In the genomic region with DNA sequence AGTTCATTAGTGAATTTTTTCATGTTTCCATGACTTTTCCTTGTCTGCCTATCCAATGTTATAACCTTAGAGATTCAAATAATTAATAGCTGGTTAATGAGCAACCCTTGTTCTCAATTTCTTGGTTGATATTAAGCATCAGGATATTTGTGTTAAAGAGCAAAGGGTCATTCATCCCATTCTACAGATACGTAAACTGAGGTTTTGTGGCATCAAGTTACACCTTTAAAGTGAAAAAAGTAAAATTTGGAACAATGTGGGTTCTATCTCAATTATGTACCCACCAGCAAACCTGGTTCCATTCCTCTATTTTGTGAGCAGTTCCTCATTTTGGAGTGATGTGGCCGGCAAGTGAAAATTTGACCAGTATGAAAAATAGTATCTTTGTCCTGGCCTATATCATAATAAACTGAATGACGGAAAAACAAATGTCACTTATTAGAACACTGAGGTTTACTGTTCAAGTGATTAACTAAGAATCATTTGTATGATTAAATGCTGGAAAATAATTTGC, we compare ENCODE assay signal across 24 cellular contexts.
DNase-seq lines count a peak whose midpoint lies in the region; ATAC-seq, FAIRE-seq and TF ChIP-seq lines count a peak whose summit lies in the region.
"Had no signal": no experiment of that assay in that cellular context is flagged by ENCODE, and none has a peak within 500 bp of the region (broad histone marks: within the 10 kb centered on the region; RNA-seq: fewer than 3 reads in every experiment).

No MANE protein-coding gene starts in this region.

- ATAC-seq in HepG2 = no peak
- no peak for ATAC-seq in right lobe of liver
- ATAC-seq in K562 = no peak
- ATAC-seq: A549 had no signal

- H3K4me1 ChIP-seq in HepG2 (ENCODE audit: insufficient read depth, low read length) = no peaks in the 10 kb centered on the region
- no peaks in the 10 kb centered on the region for H3K4me1 ChIP-seq in right lobe of liver
- no peaks in the 10 kb centered on the region for H3K4me1 ChIP-seq in K562 (replicated peaks in 1 of 2; ENCODE audit: control insufficient read depth in 2 of 2, insufficient read depth in 2 of 2, low read length in 2 of 2)
- H3K4me1 ChIP-seq: A549, BE2C, BLaER1 had no signal

- in situ Hi-C loops in HepG2 (cut with HindIII; ENCODE audit: extremely low pct_ligation_motif_present, low pct_unique_long_range_greater_than_20kb) (no loop called here), K562 (cut with MboI) (no loop called here)

- H3K9ac ChIP-seq in HepG2 (ENCODE audit: insufficient read depth, low read depth, low read length) = no peak overlapping the region
- H3K9ac ChIP-seq in SK-N-MC (ENCODE audit: insufficient read length) = peak overlapping the region; percentile 43
- no peak overlapping the region for H3K9ac ChIP-seq in K562 (ENCODE audit: insufficient read depth in 1 of 2, low read depth in 2 of 2, low read length in 2 of 2)
- H3K9ac ChIP-seq: BLaER1 had no signal

- no peaks in the 10 kb centered on the region for H3K9me1 ChIP-seq in K562 (ENCODE audit: control insufficient read depth, insufficient read depth, low read length)

- no peak for TF ChIP-seq CTCF in HepG2 (CRISPR knock-in tag; IDR thresholded peaks at IDR 0.05)
- TF ChIP-seq CTCF in right lobe of liver (IDR thresholded peaks at IDR 0.05) = no peak
- TF ChIP-seq CTCF in K562 (IDR thresholded peaks at IDR 0.05 in 2 of 3, conservative IDR thresholded peaks at IDR 0.05 in 1 of 3; ENCODE audit: insufficient read depth in 2 of 3, low read depth in 1 of 3, low read length in 3 of 3) = no peak

- no peak for TF ChIP-seq EP300 in HepG2 (IDR thresholded peaks at IDR 0.05; ENCODE audit: low read depth in 2 of 2, low read length in 2 of 2)
- TF ChIP-seq EP300 in HepG2 (CRISPR knock-in tag; IDR thresholded peaks at IDR 0.05; ENCODE audit: borderline replicate concordance) = no peak
- no peak for TF ChIP-seq EP300 in K562 (IDR thresholded peaks at IDR 0.05; ENCODE audit: low read length)

- no peak for TF ChIP-seq RAD21 in HepG2 (CRISPR knock-in tag; IDR thresholded peaks at IDR 0.05)
- TF ChIP-seq RAD21 in K562 (CRISPR knock-in tag; conservative IDR thresholded peaks at IDR 0.05 in 1 of 2, IDR thresholded peaks at IDR 0.05 in 1 of 2) = no peak

- DNase-seq in HepG2 (ENCODE audit: low spot score) (no peak), right lobe of liver (no peak), SK-N-MC (ENCODE audit: low read depth, low spot score) (no peak), K562 (ENCODE audit: extremely low read depth in 1 of 4, low spot score in 3 of 4) (no peak), NCI-H2196 (lab: John Stamatoyannopoulos, UW; ENCODE audit: unreplicated experiment) (no peak), NCI-H82 treated with DMSO at 0.1 percent for 48 hours (lab: John Stamatoyannopoulos, UW; ENCODE audit: unreplicated experiment) (no peak)
- DNase-seq: ACHN; BE2C; C1 segment of cervical spinal cord; CD4-positive, alpha-beta memory T cell; CD4-positive, CD25-positive, alpha-beta regulatory T cell; CD8-positive, alpha-beta memory T cell; DMS 273 treated with DMSO at 0.1 percent for 48 hours; DMS153; DMS53; DMS79; DND-41; EL; GDM1 had no signal

- TF ChIP-seq POLR2A in HepG2 (IDR thresholded peaks at IDR 0.05; ENCODE audit: insufficient read depth in 1 of 2, low read depth in 2 of 2, low read length in 2 of 2) = no peak
- no peak for TF ChIP-seq POLR2A in right lobe of liver (IDR thresholded peaks at IDR 0.05)
- no peak for TF ChIP-seq POLR2A in K562 (conservative IDR thresholded peaks at IDR 0.05)

- H2AFZ ChIP-seq in HepG2 (ENCODE audit: low read length) = no peak overlapping the region
- no peak overlapping the region for H2AFZ ChIP-seq in K562 (ENCODE audit: low read depth, low read length)

- CTCF ChIA-PET in HepG2 (lab: Yijun Ruan, JAX; ENCODE audit: low intra/inter-chr PET ratio, low total read pairs) (no interaction called here), K562 (lab: Yijun Ruan, JAX; ENCODE audit: low intra/inter-chr PET ratio) (no interaction called here)

- no peaks in the 10 kb centered on the region for H3K79me2 ChIP-seq in HepG2 (ENCODE audit: insufficient read depth, low read length)
- no peaks in the 10 kb centered on the region for H3K79me2 ChIP-seq in K562 (ENCODE audit: control insufficient read depth, insufficient read depth, low read length)

- H3K27ac ChIP-seq in HepG2 (ENCODE audit: extremely low read length, insufficient read depth, low read length) (no peak overlapping the region), right lobe of liver (no peak overlapping the region), SK-N-MC (peak overlapping the region; percentile 100), K562 (ENCODE audit: extremely low read depth, low read depth, low read length) (no peak overlapping the region)
- H3K27ac ChIP-seq: 22Rv1, A549, BLaER1 had no signal

- no peak for FAIRE-seq in HepG2 (lab: Jason Lieb, UNC)
- FAIRE-seq in K562 (lab: Jason Lieb, UNC) = no peak
- FAIRE-seq: A549, GM12892, GM18507 had no signal

- BruUV-seq in HepG2 (replicated peaks; lab: Mats Ljungman, UMichigan) (no TSS peak), K562 (replicated peaks; lab: Mats Ljungman, UMichigan) (no TSS peak)

- 45% methylated on average over 3 of the region's 3 CpGs for WGBS in HepG2 (ENCODE audit: low lambda C conversion rate)
- 54% methylated on average over 3 of the region's 3 CpGs for WGBS in right lobe of liver (ENCODE audit: insufficient coverage, low coverage, low lambda C conversion rate, missing lambda C conversion rate)
- 0% methylated on average over 3 of the region's 3 CpGs for WGBS in K562 (ENCODE audit: insufficient coverage, low coverage, missing lambda C conversion rate)

- no peaks in the 10 kb centered on the region for H3K9me3 ChIP-seq in HepG2 (ENCODE audit: low read length)
- no peaks in the 10 kb centered on the region for H3K9me3 ChIP-seq in right lobe of liver
- H3K9me3 ChIP-seq in SK-N-MC (ENCODE audit: low read depth, low read length) = no peaks in the 10 kb centered on the region
- H3K9me3 ChIP-seq in K562 (replicated peaks; ENCODE audit: control insufficient read depth, insufficient read depth, low read depth, low read length) = no peaks in the 10 kb centered on the region
- H3K9me3 ChIP-seq: A549, BE2C, BLaER1 had no signal

- POLR2A ChIA-PET in HepG2 (lab: Yijun Ruan, JAX) (no interaction called here), K562 (lab: Yijun Ruan, JAX) (interaction anchor here (0.7 kb wide), 1 partner anchor 695 kb away, joined by 3 read pairs; no protein-coding TSS in a partner anchor)

- H4K20me1 ChIP-seq in HepG2 (ENCODE audit: insufficient read depth, low read length) (no peaks in the 10 kb centered on the region), K562 (replicated peaks; ENCODE audit: control insufficient read depth, insufficient read depth, low read length) (no peaks in the 10 kb centered on the region)
- H4K20me1 ChIP-seq: BLaER1 had no signal

- H3K27me3 ChIP-seq in HepG2 (ENCODE audit: control insufficient read depth in 1 of 2, insufficient read depth in 2 of 2, low read length in 2 of 2) (peaks cover 0 to 14% of the 10 kb centered on the region in 2 experiments; a peak in 2 of 5 replicates), right lobe of liver (no peaks in the 10 kb centered on the region), K562 (ENCODE audit: control insufficient read depth in 2 of 2, insufficient read depth in 2 of 2, low read length in 2 of 2) (no peaks in the 10 kb centered on the region; a peak in 1 of 5 replicates)
- H3K27me3 ChIP-seq: BE2C, BLaER1 had no signal

- intact Hi-C loops in HepG2 (cut with micrococcal nuclease; ENCODE audit: unreplicated experiment) (no loop called here), right lobe of liver (cut with DNase I) (no loop called here), K562 (cut with micrococcal nuclease) (no loop called here)

- H3K4me2 ChIP-seq in HepG2 (ENCODE audit: low read depth, low read length) (no peak overlapping the region), K562 (ENCODE audit: insufficient read depth, low read length) (no peak overlapping the region)
- H3K4me2 ChIP-seq: A549, BLaER1 had no signal

- H3K4me3 ChIP-seq in HepG2 (replicated peaks in 1 of 3; ENCODE audit: insufficient read depth in 1 of 3, low read depth in 2 of 3, low read length in 3 of 3) (no peak overlapping the region), right lobe of liver (no peak overlapping the region), SK-N-MC (peak overlapping the region; percentile 61; the same call in 1 of the 2 replicates), K562 (no peak overlapping the region)
- H3K4me3 ChIP-seq: A549, BLaER1 had no signal

- no peaks in the 10 kb centered on the region for H3K36me3 ChIP-seq in HepG2 (replicated peaks in 1 of 2; ENCODE audit: control insufficient read depth in 1 of 2, insufficient read depth in 2 of 2, low read length in 2 of 2)
- no peaks in the 10 kb centered on the region for H3K36me3 ChIP-seq in right lobe of liver
- H3K36me3 ChIP-seq in SK-N-MC (ENCODE audit: insufficient read depth, low read length) = no peaks in the 10 kb centered on the region
- H3K36me3 ChIP-seq in K562 (ENCODE audit: control insufficient read depth, insufficient read depth, low read length) = no peaks in the 10 kb centered on the region
- H3K36me3 ChIP-seq: BE2C, BLaER1 had no signal

TF ChIP-seq in HepG2, 621 proteins besides CTCF, POLR2A, EP300 and RAD21:
- TF ChIP-seq TCF12 (IDR thresholded peaks at IDR 0.05) = no peak
- no peak for TF ChIP-seq TCF12 (CRISPR knock-in tag; IDR thresholded peaks at IDR 0.05)
- peak; percentile 62 for TF ChIP-seq ZNF629 (CRISPR knock-in tag; conservative IDR thresholded peaks at IDR 0.05)

TF ChIP-seq in K562, 482 proteins besides CTCF, POLR2A, EP300 and RAD21:
- TF ChIP-seq SLC30A9 (CRISPR knock-in tag; IDR thresholded peaks at IDR 0.05) (no peak), SPI1 (IDR thresholded peaks at IDR 0.05; ENCODE audit: borderline replicate concordance, low read depth, low read length) (peak; percentile 71), RBM25 (IDR thresholded peaks at IDR 0.05; ENCODE audit: low read depth, low read length, severe bottlenecking) (peak; percentile 73), FOXA3 (CRISPR knock-in tag; conservative IDR thresholded peaks at IDR 0.05 in 1 of 2, IDR thresholded peaks at IDR 0.05 in 1 of 2) (no peak), KAT8 (IDR thresholded peaks at IDR 0.05; ENCODE audit: low read depth) (no peak)
- TF ChIP-seq, protein P1, sequence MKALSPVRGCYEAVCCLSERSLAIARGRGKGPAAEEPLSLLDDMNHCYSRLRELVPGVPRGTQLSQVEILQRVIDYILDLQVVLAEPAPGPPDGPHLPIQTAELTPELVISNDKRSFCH (CRISPR knock-in tag; IDR thresholded peaks at IDR 0.05) = no peak
- TF ChIP-seq, protein P1 (tag; IDR thresholded peaks at IDR 0.05) = no peak
